Comparison of ENCODE assay signal across 9 cellular contexts in the genomic region with DNA sequence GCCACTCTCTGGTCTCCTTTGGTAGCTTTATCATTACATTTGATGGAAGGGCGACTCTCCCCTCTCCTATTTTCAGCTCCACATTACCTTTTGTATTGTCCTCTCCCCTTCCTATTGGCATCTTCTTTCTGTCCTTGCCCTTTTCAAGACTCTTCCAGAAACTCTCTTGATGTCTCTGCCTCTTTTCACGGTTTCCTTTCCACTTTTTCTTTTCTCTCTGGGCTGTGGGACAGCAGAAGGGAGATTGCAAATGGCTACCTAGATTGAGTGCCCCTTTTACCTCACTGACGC. TPM values are rescaled to one million over a fixed set of nuclear protein-coding genes. Genes with fewer than 3 reads are reported as not detected.
DNase-seq lines count a peak whose midpoint lies in the region; ATAC-seq, FAIRE-seq and TF ChIP-seq lines count a peak whose summit lies in the region.
"Had no signal": no experiment of that assay in that cellular context is flagged by ENCODE, and none has a peak within 500 bp of the region (broad histone marks: within the 10 kb centered on the region; RNA-seq: fewer than 3 reads in every experiment).

No MANE protein-coding gene starts in this region.

- no peaks in the 10 kb centered on the region for H3K36me3 Mint-ChIP-seq in T-helper 1 cell treated with Interleukin-12 subunit alpha and Interleukin-12 subunit beta and Interleukin-4 antibody, amounts not matched to agents 30 μg/mL and 1 μg/mL, for 36 hours (ENCODE audit: low read depth)
- no peaks in the 10 kb centered on the region for H3K36me3 Mint-ChIP-seq in activated CD8-positive, alpha-beta T cell treated with anti-CD3 and anti-CD28 coated beads, Interleukin-2, amount 10 ng/mL, durations not matched to agents 7 days and 5 days (ENCODE audit: low read depth)

- ATAC-seq in activated CD8-positive, alpha-beta T cell treated with anti-CD3 and anti-CD28 coated beads, Interleukin-2, amount 10 ng/mL, durations not matched to agents 7 days and 5 days, result no peak

- H3K4me1 ChIP-seq in keratinocyte (ENCODE audit: control insufficient read depth, extremely low read depth, insufficient read depth, low read length) (peaks cover 49% of the 10 kb centered on the region), subcutaneous abdominal adipose tissue (ENCODE audit: control insufficient read depth in 5 of 5, insufficient read depth in 5 of 5, low read length in 5 of 5) (peaks cover 9 to 39% (median 19%) of the 10 kb centered on the region in 5 donors)

- H3K27ac Mint-ChIP-seq in T-helper 1 cell treated with Interleukin-12 subunit alpha and Interleukin-12 subunit beta and Interleukin-4 antibody, amounts not matched to agents 30 μg/mL and 1 μg/mL, for 36 hours, result peak overlapping the region; percentile 86
- H3K27ac Mint-ChIP-seq in activated CD8-positive, alpha-beta T cell treated with anti-CD3 and anti-CD28 coated beads, Interleukin-2, amount 10 ng/mL, durations not matched to agents 7 days and 5 days, result peak overlapping the region; percentile 74

- H2AFZ ChIP-seq in keratinocyte (ENCODE audit: control insufficient read depth, low read length), result no peak overlapping the region

- H3K79me2 ChIP-seq in keratinocyte (ENCODE audit: control insufficient read depth, insufficient read depth, low read length), result no peaks in the 10 kb centered on the region

- H3K4me3 ChIP-seq in keratinocyte (ENCODE audit: control insufficient read depth in 2 of 3, extremely low read depth in 1 of 3, insufficient read depth in 2 of 3, low read depth in 1 of 3, low read length in 3 of 3) (no peak overlapping the region), subcutaneous abdominal adipose tissue (ENCODE audit: low read depth in 1 of 5, low read length in 5 of 5) (peak overlapping the region; percentile 17 to 65 (median 53))

- peak overlapping the region; percentile 85 for H3K4me3 Mint-ChIP-seq in T-helper 1 cell treated with Interleukin-12 subunit alpha and Interleukin-12 subunit beta and Interleukin-4 antibody, amounts not matched to agents 30 μg/mL and 1 μg/mL, for 36 hours
- peak overlapping the region; percentile 78 for H3K4me3 Mint-ChIP-seq in activated CD8-positive, alpha-beta T cell treated with anti-CD3 and anti-CD28 coated beads, Interleukin-2, amount 10 ng/mL, durations not matched to agents 7 days and 5 days

- dilution Hi-C loops in keratinocyte (cut with MboI; ENCODE audit: extremely low pct_ligation_motif_present, low sequenced_read_pairs), result no loop called here

- FAIRE-seq in keratinocyte (lab: Jason Lieb, UNC), result no peak
- FAIRE-seq: A204.1 had no signal

- DNase-seq in T-helper 1 cell (no peak), keratinocyte (ENCODE audit: low read depth, low spot score) (no peak), NCI-H2171 treated with DMSO at 0.1 percent for 48 hours (lab: John Stamatoyannopoulos, UW) (no peak), NOMO-1 (lab: John Stamatoyannopoulos, UW; ENCODE audit: unreplicated experiment in 2 of 2) (no peak), SHP77 treated with DMSO at 0.1 percent for 48 hours (lab: John Stamatoyannopoulos, UW) (no peak)
- no peak for DNase-seq in activated CD8-positive, alpha-beta T cell treated with anti-CD3 and anti-CD28 coated beads, Interleukin-2, amount 10 ng/mL, durations not matched to agents 7 days and 5 days

- peaks cover 55% of the 10 kb centered on the region for H3K4me1 Mint-ChIP-seq in T-helper 1 cell treated with Interleukin-12 subunit alpha and Interleukin-12 subunit beta and Interleukin-4 antibody, amounts not matched to agents 30 μg/mL and 1 μg/mL, for 36 hours (ENCODE audit: low read depth)
- peaks cover 61% of the 10 kb centered on the region for H3K4me1 Mint-ChIP-seq in activated CD8-positive, alpha-beta T cell treated with anti-CD3 and anti-CD28 coated beads, Interleukin-2, amount 10 ng/mL, durations not matched to agents 7 days and 5 days (ENCODE audit: low read depth)

- peaks cover 46% of the 10 kb centered on the region for H3K27me3 Mint-ChIP-seq in T-helper 1 cell treated with Interleukin-12 subunit alpha and Interleukin-12 subunit beta and Interleukin-4 antibody, amounts not matched to agents 30 μg/mL and 1 μg/mL, for 36 hours (ENCODE audit: low read depth)
- H3K27me3 Mint-ChIP-seq in activated CD8-positive, alpha-beta T cell treated with anti-CD3 and anti-CD28 coated beads, Interleukin-2, amount 10 ng/mL, durations not matched to agents 7 days and 5 days (ENCODE audit: low read depth), result peaks cover 43% of the 10 kb centered on the region

- H3K27ac ChIP-seq in keratinocyte (ENCODE audit: control insufficient read depth, insufficient read depth, low read length), result no peak overlapping the region
- H3K27ac ChIP-seq in subcutaneous abdominal adipose tissue (ENCODE audit: low read depth, low read length), result peak overlapping the region; percentile 60

- CTCF ChIA-PET in activated CD8-positive, alpha-beta T cell treated with anti-CD3 and anti-CD28 coated beads, Interleukin-2, amount 10 ng/mL, durations not matched to agents 7 days and 5 days (lab: Charles Lee), result interaction anchor here (1.2 to 7.8 kb wide), 7 partner anchors 11 to 71 kb away, joined by 3 to 114 read pairs (median 7); no protein-coding TSS in a partner anchor

- H3K9ac ChIP-seq in keratinocyte (ENCODE audit: control insufficient read depth, extremely low read depth, insufficient read depth, low read length), result no peak overlapping the region
- no peak overlapping the region for H3K9ac ChIP-seq in subcutaneous abdominal adipose tissue (ENCODE audit: low read length in 5 of 5)

- no peaks in the 10 kb centered on the region for H3K9me3 ChIP-seq in keratinocyte (ENCODE audit: control insufficient read depth, low read depth, low read length)
- no peaks in the 10 kb centered on the region for H3K9me3 ChIP-seq in subcutaneous abdominal adipose tissue (ENCODE audit: control insufficient read depth in 5 of 5, low read length in 5 of 5)

- no peak for TF ChIP-seq CTCF in keratinocyte (optimal IDR thresholded peaks at IDR 0.05 in 1 of 3, IDR thresholded peaks at IDR 0.05 in 1 of 3, conservative IDR thresholded peaks at IDR 0.05 in 1 of 3; ENCODE audit: extremely low read depth in 1 of 3, insufficient read depth in 2 of 3, low read length in 3 of 3)

- no peaks in the 10 kb centered on the region for H3K9me3 Mint-ChIP-seq in T-helper 1 cell treated with Interleukin-12 subunit alpha and Interleukin-12 subunit beta and Interleukin-4 antibody, amounts not matched to agents 30 μg/mL and 1 μg/mL, for 36 hours
- no peaks in the 10 kb centered on the region for H3K9me3 Mint-ChIP-seq in activated CD8-positive, alpha-beta T cell treated with anti-CD3 and anti-CD28 coated beads, Interleukin-2, amount 10 ng/mL, durations not matched to agents 7 days and 5 days (ENCODE audit: insufficient read depth)

- no peaks in the 10 kb centered on the region for H3K9me1 ChIP-seq in keratinocyte (ENCODE audit: control insufficient read depth, extremely low read depth, insufficient read depth, low read length)

- no peaks in the 10 kb centered on the region for H3K36me3 ChIP-seq in keratinocyte (ENCODE audit: control insufficient read depth in 2 of 2, extremely low read depth in 1 of 2, insufficient read depth in 2 of 2, low read length in 2 of 2)
- no peaks in the 10 kb centered on the region for H3K36me3 ChIP-seq in subcutaneous abdominal adipose tissue (ENCODE audit: control insufficient read depth in 5 of 5, insufficient read depth in 5 of 5, low read length in 5 of 5)

- POLR2A ChIA-PET in activated CD8-positive, alpha-beta T cell treated with anti-CD3 and anti-CD28 coated beads, Interleukin-2, amount 10 ng/mL, durations not matched to agents 7 days and 5 days (lab: Charles Lee), result interaction anchor here (1.2 to 13.2 kb wide), 4 partner anchors 16 to 84 kb away, joined by 4 to 200 read pairs (median 5); partner anchors contain the start of gene IER5

- H3K27me3 ChIP-seq in keratinocyte (ENCODE audit: control insufficient read depth, extremely low read depth, insufficient read depth, low read length) (no peaks in the 10 kb centered on the region), subcutaneous abdominal adipose tissue (ENCODE audit: control insufficient read depth in 5 of 5, insufficient read depth in 4 of 5, low read length in 5 of 5) (no peaks in the 10 kb centered on the region)

- peak overlapping the region; percentile 52 for H3K4me2 ChIP-seq in keratinocyte (ENCODE audit: control insufficient read depth, extremely low read depth, insufficient read depth, low read depth, low read length)

- H4K20me1 ChIP-seq in keratinocyte (ENCODE audit: control insufficient read depth, extremely low read depth, insufficient read depth, low read length), result no peaks in the 10 kb centered on the region

RNA-seq across cellular contexts. Expression of gene IER5, which starts 17.5 kb away (rescaled TPM):
- 10 to 100 TPM; 37.2 to 38.0 TPM for total RNA-seq in activated CD8-positive, alpha-beta T cell treated with anti-CD3 and anti-CD28 coated beads, Interleukin-2, amount 10 ng/mL, durations not matched to agents 7 days and 5 days
- 18.1 to 22.5 TPM (median 20.0 TPM) in 3 replicates for polyA plus RNA-seq in keratinocyte
- 27.9 TPM for polyA plus RNA-seq in keratinocyte (2011; ENCODE audit: low read depth)
- 8.6 and 9.8 TPM in 2 replicates for polyA plus RNA-seq in keratinocyte (2011; cell fraction: cytosol; rRNA removed)
- polyA plus RNA-seq in keratinocyte (2011; cell fraction: nucleus; rRNA removed), result 32.8 and 33.5 TPM in 2 replicates
- 23.4 and 50.4 TPM in 2 replicates for polyA plus RNA-seq in keratinocyte (2012; ENCODE audit: low replicate concordance)
- 11.6 to 12.8 TPM (median 12.6 TPM) in 3 replicates for polyA minus RNA-seq in keratinocyte
- 27.2 TPM for polyA minus RNA-seq in keratinocyte (2011; cell fraction: cytosol; rRNA and poly(A)+ RNA removed)
- polyA minus RNA-seq in keratinocyte (2011; cell fraction: nucleus; rRNA and poly(A)+ RNA removed), result 23.8 and 28.0 TPM in 2 replicates

Comparison
In these comparisons a context has a peak if more than half of its experiments do, and no peak if none do; other contexts are left out.
1. H3K4me3 ChIP-seq: peak in subcutaneous abdominal adipose tissue (5 of 5); none in keratinocyte (0 of 3).